In the genomic region with DNA sequence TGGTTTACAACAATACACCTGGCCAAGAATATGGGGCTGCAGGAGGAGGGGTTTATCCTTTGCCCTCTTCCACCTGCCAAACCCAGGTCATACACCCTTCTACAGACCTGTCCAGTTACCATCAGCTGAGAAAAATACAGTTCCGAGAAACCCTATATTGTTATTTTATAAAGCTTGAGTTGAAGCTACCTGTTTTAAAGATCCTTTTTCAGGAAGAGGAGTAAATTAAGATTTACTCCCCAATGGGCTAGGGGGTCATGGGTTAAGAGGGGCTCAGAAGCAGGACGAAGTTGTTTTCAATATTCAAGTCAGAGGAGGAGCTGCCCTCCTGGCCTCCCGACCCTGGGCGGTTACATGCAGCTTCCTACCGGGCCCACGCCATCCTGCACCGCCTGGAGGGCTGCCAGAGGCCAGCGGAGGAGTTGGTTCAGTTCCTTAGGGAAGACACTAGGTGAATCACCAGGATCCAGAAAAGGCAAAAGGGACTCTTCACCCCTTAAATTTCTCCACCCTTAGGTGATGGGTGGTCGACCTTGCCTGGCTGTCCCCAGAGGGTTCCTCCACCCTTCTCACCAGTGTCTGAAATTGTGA, we compare ENCODE assay signal across 10 cellular contexts. TPM values are rescaled to one million over a fixed set of nuclear protein-coding genes. Genes with fewer than 3 reads are reported as not detected.
DNase-seq lines count a peak whose midpoint lies in the region; ATAC-seq, FAIRE-seq and TF ChIP-seq lines count a peak whose summit lies in the region.
"Had no signal": no experiment of that assay in that cellular context is flagged by ENCODE, and none has a peak within 500 bp of the region (broad histone marks: within the 10 kb centered on the region; RNA-seq: fewer than 3 reads in every experiment).

No MANE protein-coding gene starts in this region.

- H3K27me3 Mint-ChIP-seq in activated T-cell treated with anti-CD3 and anti-CD28 coated beads, Interleukin-2, amount 50 U/mL, for 24 hours: peaks cover 56% of the 10 kb centered on the region

- no peak for FAIRE-seq in GM12878 (lab: Jason Lieb, UNC)
- FAIRE-seq: GM18507 had no signal

- no peaks in the 10 kb centered on the region for H4K20me1 ChIP-seq in GM12878 (ENCODE audit: control insufficient read depth, insufficient read depth)

- H3K4me3 Mint-ChIP-seq in activated T-cell treated with anti-CD3 and anti-CD28 coated beads, Interleukin-2, amount 50 U/mL, for 24 hours: peak overlapping the region; percentile 66

- in situ Hi-C loops in GM12878 (cut with MboI): loop anchor here (25.0 kb wide), 1 partner anchor 646 kb away; no protein-coding TSS in a partner anchor

- no peak overlapping the region for H3K9ac ChIP-seq in GM12878 (ENCODE audit: control insufficient read depth, insufficient read depth, low read length)

- peaks cover 20% of the 10 kb centered on the region for H3K4me1 Mint-ChIP-seq in activated T-cell treated with anti-CD3 and anti-CD28 coated beads, Interleukin-2, amount 50 U/mL, for 24 hours (ENCODE audit: low read depth)

- CTCF ChIA-PET in GM12878 (lab: Yijun Ruan, JAX): interaction anchor here (0.9 to 1.4 kb wide), 2 partner anchors 13 to 734 kb away, joined by 3 to 4 read pairs; no protein-coding TSS in a partner anchor

- no peak for TF ChIP-seq RAD21 in GM12878 (IDR thresholded peaks at IDR 0.05; ENCODE audit: insufficient read depth, low read depth, low read length)

- peaks cover 7 to 25% of the 10 kb centered on the region in 2 experiments; a peak in 3 of 4 replicates for H3K27me3 ChIP-seq in GM12878 (replicated peaks in 1 of 2; ENCODE audit: control insufficient read depth in 2 of 2, insufficient read depth in 2 of 2, low read length in 1 of 2)
- H3K27me3 ChIP-seq in thymus (ENCODE audit: control insufficient read depth, insufficient read depth): peaks cover 14% of the 10 kb centered on the region

- ATAC-seq in GM12878: no peak
- no peak for ATAC-seq in HG03442 (IDR thresholded peaks at IDR 0.05; ENCODE audit: unreplicated experiment)

- H3K36me3 Mint-ChIP-seq in activated T-cell treated with anti-CD3 and anti-CD28 coated beads, Interleukin-2, amount 50 U/mL, for 24 hours (ENCODE audit: low read depth): no peaks in the 10 kb centered on the region

- RAD21 ChIA-PET in GM12878 (lab: Charles Lee; ENCODE audit: unreplicated experiment): interaction anchor here (1.1 to 1.5 kb wide), 2 partner anchors 9 to 734 kb away, joined by 3 read pairs; no protein-coding TSS in a partner anchor

- POLR2A ChIA-PET in GM12878 (lab: Charles Lee): no interaction called here

- TF ChIP-seq POLR2A in GM12878 (IDR thresholded peaks at IDR 0.05; ENCODE audit: low read depth, low read length) (no peak), lower leg skin (IDR thresholded peaks at IDR 0.05) (no peak)

- SMC1A ChIA-PET in GM12878 (lab: Charles Lee; ENCODE audit: uncharacterized antibody, unreplicated experiment): no interaction called here

- WGBS in GM12878 (ENCODE audit: insufficient coverage, insufficient replicate concordance, low lambda C conversion rate, missing lambda C conversion rate): 73% methylated on average over 9 of the region's 9 CpGs
- WGBS in lower leg skin, 2 donors: 45 to 65% methylated on average over 9 of the region's 9 CpGs
- WGBS in thymus: 73% methylated on average over 9 of the region's 9 CpGs

- no peaks in the 10 kb centered on the region for H3K79me2 ChIP-seq in GM12878 (ENCODE audit: control insufficient read depth, insufficient read depth, low read length)

- no peak for TF ChIP-seq EP300 in GM12878 (IDR thresholded peaks at IDR 0.05; ENCODE audit: borderline replicate concordance in 1 of 2, control insufficient read depth in 1 of 2, low read depth in 2 of 2, low read length in 2 of 2)

- intact Hi-C loops in GM12878 (cut with micrococcal nuclease; ENCODE audit: unreplicated experiment) (loop anchor here (5.0 kb wide), 1 partner anchor 221 kb away; no protein-coding TSS in a partner anchor), lower leg skin (cut with DNase I; ENCODE audit: low total_unique reads) (loop anchor here (5.0 kb wide), 1 partner anchor 301 kb away; no protein-coding TSS in a partner anchor)

- peak overlapping the region; percentile 91; the same call in 1 of the 2 replicates for H3K4me2 ChIP-seq in GM12878 (ENCODE audit: control insufficient read depth, insufficient read depth)

- DNase-seq in activated T-cell treated with anti-CD3 and anti-CD28 coated beads, Interleukin-2, amount 50 U/mL, for 24 hours: no peak
- no peak for DNase-seq in activated T-cell treated with anti-CD3 and anti-CD28 coated beads, Interleukin-2, amount 50 U/mL, for 1 hour
- no peak for DNase-seq in GM12878 (ENCODE audit: low read depth, low spot score)
- DNase-seq in lower leg skin (ENCODE audit: low spot score in 2 of 2): no peak
- no peak for DNase-seq in DMS114 treated with DMSO at 0.1 percent for 48 hours (lab: John Stamatoyannopoulos, UW; ENCODE audit: unreplicated experiment)
- DNase-seq in retina: no peak
- DNase-seq: NCI-H1436 treated with DMSO at 0.1 percent for 48 hours had no signal

- no peaks in the 10 kb centered on the region for H3K9me3 ChIP-seq in GM12878 (replicated peaks; ENCODE audit: control insufficient read depth, insufficient read depth, low read length)
- H3K9me3 ChIP-seq in thymus (ENCODE audit: control insufficient read depth): no peaks in the 10 kb centered on the region

- no peak overlapping the region for H3K4me3 ChIP-seq in GM12878
- H3K4me3 ChIP-seq in lower leg skin (ENCODE audit: low read depth, poor library complexity, severe bottlenecking): peak overlapping the region; percentile 40
- peak overlapping the region; percentile 70 for H3K4me3 ChIP-seq in thymus (ENCODE audit: low read length)

- H3K9me3 Mint-ChIP-seq in activated T-cell treated with anti-CD3 and anti-CD28 coated beads, Interleukin-2, amount 50 U/mL, for 24 hours: no peaks in the 10 kb centered on the region

- TF ChIP-seq CTCF in GM12878 (IDR thresholded peaks at IDR 0.05 in 2 of 3, conservative IDR thresholded peaks at IDR 0.05 in 1 of 3; ENCODE audit: control insufficient read depth in 2 of 3, extremely low read depth in 1 of 3, insufficient read depth in 1 of 3, low read depth in 3 of 3, low read length in 3 of 3) (no peak), lower leg skin (IDR thresholded peaks at IDR 0.05) (no peak)

- H3K27ac ChIP-seq in GM12878 (ENCODE audit: control insufficient read depth, insufficient read depth) (no peak overlapping the region), thymus (ENCODE audit: low read depth) (no peak overlapping the region)

- no peak overlapping the region for H3K27ac Mint-ChIP-seq in activated T-cell treated with anti-CD3 and anti-CD28 coated beads, Interleukin-2, amount 50 U/mL, for 24 hours

- no peak overlapping the region for H2AFZ ChIP-seq in GM12878 (ENCODE audit: control insufficient read depth, low read depth, low read length)

- H3K36me3 ChIP-seq in GM12878 (ENCODE audit: control insufficient read depth in 2 of 2, insufficient read depth in 2 of 2, low read length in 1 of 2) (no peaks in the 10 kb centered on the region), thymus (ENCODE audit: control insufficient read depth, insufficient read depth) (peaks cover 5% of the 10 kb centered on the region)

- peaks cover 12% of the 10 kb centered on the region for H3K4me1 ChIP-seq in GM12878 (ENCODE audit: control insufficient read depth, insufficient read depth, low read length)
- peaks cover 23% of the 10 kb centered on the region for H3K4me1 ChIP-seq in thymus (ENCODE audit: control insufficient read depth, insufficient read depth, low read length)

- BruUV-seq in GM12878 (replicated peaks; lab: Mats Ljungman, UMichigan): no TSS peak

RNA-seq across cellular contexts. Expression of a gene that starts 1.3 kb away (rescaled TPM):
- total RNA-seq in GM12878 (2013; cell fraction: nucleolus; rRNA removed): not detected in 2 replicates
- total RNA-seq in GM12878 (2014; rRNA removed): 0.16 and 0.28 TPM in 2 replicates
- 0.28 and 0.31 TPM in 2 replicates for total RNA-seq in GM12878 (2014; rRNA removed; fragmentation: Illumina TruSeq; extraction: Trizol)
- total RNA-seq in GM12878 (2021): 0.24 and 0.44 TPM in 2 replicates
- polyA plus RNA-seq in GM12878 (2011; ENCODE audit: low read depth): 0.38 TPM
- 0.56 and 1.1 TPM in 2 replicates for polyA plus RNA-seq in GM12878 (2011; rRNA removed)
- polyA plus RNA-seq in GM12878 (2011; cell fraction: cytosol; rRNA removed): 0.62 and 0.76 TPM in 2 replicates
- 0.37 and 0.42 TPM in 2 replicates for polyA plus RNA-seq in GM12878 (2011; cell fraction: nucleus; rRNA removed)
- 0.50 and 0.53 TPM in 2 replicates for polyA plus RNA-seq in GM12878 (2012)
- polyA plus RNA-seq in GM12878 (2014; fragmentation: Illumina TruSeq; extraction: Trizol): 0.24 and 0.28 TPM in 2 replicates
- polyA plus RNA-seq in GM12878 (2014; fragmentation: Nextera tagmentation; extraction: Ambion mirVana): under 1 TPM in 1 of 2 experiments, not detected in 1; 0.07 TPM
- polyA plus RNA-seq in GM12878 (2014; rRNA removed): 0.06 and 0.27 TPM in 2 replicates
- polyA plus RNA-seq in GM12878 (2016; fragmentation: Nextera tagmentation; extraction: Ambion mirVana): under 1 TPM; 0.57 to 0.59 TPM
- polyA minus RNA-seq in GM12878 (2011; rRNA and poly(A)+ RNA removed): 0.67 and 0.80 TPM in 2 replicates
- polyA minus RNA-seq in GM12878 (2011; cell fraction: cytosol; rRNA and poly(A)+ RNA removed): 0.53 TPM in 1 of 2 replicates, not detected in the other
- 0.29 and 0.36 TPM in 2 replicates for polyA minus RNA-seq in GM12878 (2011; cell fraction: nucleus; rRNA and poly(A)+ RNA removed)
- total RNA-seq in lower leg skin: 100 to 1,000 TPM in 1 of 4 donors, 10 to 100 TPM in 3; 46.7 to 160 (median 63.0) TPM
- polyA plus RNA-seq in thymus: 38.1 TPM

RNA-seq across cellular contexts. Expression of a gene that starts 30.6 kb away (rescaled TPM):
- total RNA-seq in GM12878 (2013; cell fraction: nucleolus; rRNA removed): not detected in 2 replicates
- total RNA-seq in GM12878 (2014; rRNA removed) (0.11 TPM in 1 of 2 replicates, not detected in the other), GM12878 (2014; rRNA removed; fragmentation: Illumina TruSeq; extraction: Trizol) (0.05 TPM in 1 of 2 replicates, not detected in the other), GM12878 (2021) (not detected in 2 replicates), lower leg skin (under 1 TPM in 3 of 4 donors, not detected in 1; 0.04 to 0.52 (median 0.32) TPM)
- polyA plus RNA-seq in GM12878 (2011; ENCODE audit: low read depth): not detected
- polyA plus RNA-seq in GM12878 (2011; rRNA removed) (0.08 and 0.17 TPM in 2 replicates), GM12878 (2014; fragmentation: Illumina TruSeq; extraction: Trizol) (0.04 TPM in 1 of 2 replicates, not detected in the other), GM12878 (2014; fragmentation: Nextera tagmentation; extraction: Ambion mirVana) (not detected), GM12878 (2014; rRNA removed) (0.03 TPM in 2 replicates), GM12878 (2016; fragmentation: Nextera tagmentation; extraction: Ambion mirVana) (under 1 TPM in 1 of 2 experiments, not detected in 1; 0.03 TPM), thymus (0.14 TPM)
- 0.07 and 0.12 TPM in 2 replicates for polyA plus RNA-seq in GM12878 (2011; cell fraction: cytosol; rRNA removed)
- 0.07 and 0.10 TPM in 2 replicates for polyA plus RNA-seq in GM12878 (2011; cell fraction: nucleus; rRNA removed)
- polyA plus RNA-seq in GM12878 (2012): 0.08 and 0.13 TPM in 2 replicates
- polyA minus RNA-seq in GM12878 (2011; rRNA and poly(A)+ RNA removed): 0.07 and 0.26 TPM in 2 replicates
- not detected in 2 replicates for polyA minus RNA-seq in GM12878 (2011; cell fraction: cytosol; rRNA and poly(A)+ RNA removed)
- under 0.01 TPM in 1 of 2 replicates, not detected in the other for polyA minus RNA-seq in GM12878 (2011; cell fraction: nucleus; rRNA and poly(A)+ RNA removed)

RNA-seq across cellular contexts. Expression of a gene that starts 40.7 kb away (rescaled TPM):
- total RNA-seq in GM12878 (2013; cell fraction: nucleolus; rRNA removed): not detected in 2 replicates
- not detected in 2 replicates for total RNA-seq in GM12878 (2014; rRNA removed)
- not detected in 2 replicates for total RNA-seq in GM12878 (2014; rRNA removed; fragmentation: Illumina TruSeq; extraction: Trizol)
- not detected in 2 replicates for total RNA-seq in GM12878 (2021)
- polyA plus RNA-seq in GM12878 (2011; ENCODE audit: low read depth): not detected
- polyA plus RNA-seq in GM12878 (2011; rRNA removed): 0.03 TPM in 1 of 2 replicates, not detected in the other
- polyA plus RNA-seq in GM12878 (2011; cell fraction: cytosol; rRNA removed): not detected in 2 replicates
- not detected in 2 replicates for polyA plus RNA-seq in GM12878 (2011; cell fraction: nucleus; rRNA removed)
- polyA plus RNA-seq in GM12878 (2012): not detected in 2 replicates
- polyA plus RNA-seq in GM12878 (2014; fragmentation: Illumina TruSeq; extraction: Trizol): not detected in 2 replicates
- not detected for polyA plus RNA-seq in GM12878 (2014; fragmentation: Nextera tagmentation; extraction: Ambion mirVana)
- polyA plus RNA-seq in GM12878 (2014; rRNA removed): not detected in 2 replicates
- polyA plus RNA-seq in GM12878 (2016; fragmentation: Nextera tagmentation; extraction: Ambion mirVana): not detected
- polyA minus RNA-seq in GM12878 (2011; rRNA and poly(A)+ RNA removed): not detected in 2 replicates
- polyA minus RNA-seq in GM12878 (2011; cell fraction: cytosol; rRNA and poly(A)+ RNA removed): not detected in 2 replicates
- not detected in 2 replicates for polyA minus RNA-seq in GM12878 (2011; cell fraction: nucleus; rRNA and poly(A)+ RNA removed)
- total RNA-seq in lower leg skin: 100 to 1,000 TPM in 1 of 4 donors, 10 to 100 TPM in 3; 49.7 to 150 (median 58.3) TPM
- 22.9 TPM for polyA plus RNA-seq in thymus

Comparison
In these comparisons a context has a peak if more than half of its experiments do, and no peak if none do; other contexts are left out.
1. RNA of a gene that starts 1.3 kb away (total RNA-seq): 46.7 to 160 TPM in lower leg skin; 0.16 to 0.44 TPM in GM12878; every median in the first group is over 10 times any median in the second.
2. RNA of a gene that starts 40.7 kb away (total RNA-seq): 49.7 to 150 TPM in lower leg skin; not detected in GM12878; every median in the first group is over 10 times any median in the second.